In the genomic region with DNA sequence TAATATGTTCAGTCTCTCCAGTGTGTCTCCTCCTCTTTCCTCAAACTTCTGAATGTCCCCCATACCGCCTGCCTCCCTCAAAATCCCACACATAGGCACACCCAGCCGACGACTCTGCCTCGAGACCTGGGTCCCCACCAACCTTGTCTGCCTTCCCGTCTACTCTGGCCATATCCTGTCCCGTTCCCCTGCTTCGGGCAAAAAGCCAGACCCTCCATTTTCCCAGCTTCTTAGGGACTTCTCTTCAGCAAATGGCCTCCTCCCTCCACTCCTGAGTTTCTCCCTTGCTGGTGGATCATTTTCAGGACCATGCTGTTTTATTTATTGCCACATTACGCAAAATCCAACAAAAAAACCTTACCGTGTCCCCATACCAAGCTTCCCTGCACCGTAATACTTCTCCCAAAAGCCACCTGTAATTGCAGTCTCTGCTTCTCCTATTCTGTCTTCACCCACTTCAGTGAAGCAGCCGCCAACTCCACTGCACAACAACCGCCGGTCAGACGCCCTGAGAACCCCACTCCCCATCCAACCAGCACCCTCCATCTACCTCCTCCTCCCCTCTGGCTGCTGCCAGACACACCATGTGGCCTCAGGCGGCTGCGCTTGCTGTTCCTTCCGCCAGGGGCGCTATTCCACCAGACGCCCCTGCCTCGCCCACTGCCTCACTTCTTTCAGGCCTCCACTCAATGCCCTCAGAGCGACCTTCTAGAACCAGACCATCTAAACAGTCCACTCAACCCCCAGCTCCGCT, we compare ENCODE assay signal across 8 cellular contexts.
DNase-seq lines count a peak whose midpoint lies in the region; ATAC-seq and TF ChIP-seq lines count a peak whose summit lies in the region.

No MANE protein-coding gene starts in this region.

- no peak overlapping the region for H3K27ac ChIP-seq in brain microvascular endothelial cell

- DNase-seq in AG04449 (ENCODE audit: low read depth, low spot score), result no peak
- peak; percentile 29 for DNase-seq in T follicular helper cell (ENCODE audit: low read depth)
- DNase-seq in brain microvascular endothelial cell, result peak; percentile 5
- peak in 7 of 10 donors; percentile 12 to 23 (median 14) for DNase-seq in naive thymus-derived CD8-positive, alpha-beta T cell
- no peak for DNase-seq in GOT3 (lab: John Stamatoyannopoulos, UW)
- no peak for DNase-seq in GDM1 (lab: John Stamatoyannopoulos, UW)

- H3K4me3 Mint-ChIP-seq in naive thymus-derived CD8-positive, alpha-beta T cell, result no peak overlapping the region

- CTCF ChIA-PET in AG04449 (lab: Yijun Ruan, JAX), result interaction anchor here (1.2 to 13.9 kb wide), 9 partner anchors 7 to 317 kb away, joined by 3 to 387 read pairs (median 3); a partner anchor contains a TSS

- no peaks in the 10 kb centered on the region for H3K36me3 ChIP-seq in brain microvascular endothelial cell (replicated peaks)

- H3K36me3 Mint-ChIP-seq in naive thymus-derived CD8-positive, alpha-beta T cell, result no peaks in the 10 kb centered on the region

- peak; percentile 63 for TF ChIP-seq CTCF in AG04449 (IDR thresholded peaks at IDR 0.05; ENCODE audit: insufficient read depth, low read length, missing control alignments)
- peak; percentile 79 for TF ChIP-seq CTCF in brain microvascular endothelial cell (IDR thresholded peaks at IDR 0.05; ENCODE audit: low read depth, low read length, missing control alignments)

- peak overlapping the region in 1 of 10 donors; percentile 68 for H3K27ac Mint-ChIP-seq in naive thymus-derived CD8-positive, alpha-beta T cell

- peaks cover 9 to 31% (median 19%) of the 10 kb centered on the region in 5 donors for H3K27me3 Mint-ChIP-seq in naive thymus-derived CD8-positive, alpha-beta T cell

- H3K9me3 Mint-ChIP-seq in naive thymus-derived CD8-positive, alpha-beta T cell, result no peaks in the 10 kb centered on the region

- ATAC-seq in GM18861 (IDR thresholded peaks at IDR 0.05; ENCODE audit: unreplicated experiment) (peak; percentile 63), HG03280 (IDR thresholded peaks at IDR 0.05; ENCODE audit: unreplicated experiment) (peak; percentile 85)
- ATAC-seq in naive thymus-derived CD8-positive, alpha-beta T cell, result peak; percentile 46 to 66

- in situ Hi-C loops in brain microvascular endothelial cell (cut with HindIII; ENCODE audit: low pct_ligation_motif_present, low sequenced_read_pairs), result no loop called here

- H3K4me3 ChIP-seq in AG04449 (ENCODE audit: low read depth, low read length) (no peak overlapping the region), brain microvascular endothelial cell (ENCODE audit: low read depth, low read length) (no peak overlapping the region)

- POLR2A ChIA-PET in AG04449 (lab: Yijun Ruan, JAX), result no interaction called here
- POLR2A ChIA-PET in naive thymus-derived CD8-positive, alpha-beta T cell (lab: Charles Lee), result no interaction called here

- H3K27me3 ChIP-seq in brain microvascular endothelial cell (replicated peaks), result no peaks in the 10 kb centered on the region

- no peaks in the 10 kb centered on the region for H3K4me1 Mint-ChIP-seq in naive thymus-derived CD8-positive, alpha-beta T cell

Comparison
In these comparisons a context has a peak if more than half of its experiments do, and no peak if none do; other contexts are left out.
1. DNase-seq: peak in T follicular helper cell (single experiment), brain microvascular endothelial cell (single experiment) and naive thymus-derived CD8-positive, alpha-beta T cell (7 of 10); none in AG04449 (single experiment), GOT3 (single experiment) and GDM1 (single experiment).
2. Peak in every context shown above with its lines, with median percentiles within 50 percentile points of each other: ATAC-seq.